Comparison of ENCODE assay signal across 11 cellular contexts in the genomic region with DNA sequence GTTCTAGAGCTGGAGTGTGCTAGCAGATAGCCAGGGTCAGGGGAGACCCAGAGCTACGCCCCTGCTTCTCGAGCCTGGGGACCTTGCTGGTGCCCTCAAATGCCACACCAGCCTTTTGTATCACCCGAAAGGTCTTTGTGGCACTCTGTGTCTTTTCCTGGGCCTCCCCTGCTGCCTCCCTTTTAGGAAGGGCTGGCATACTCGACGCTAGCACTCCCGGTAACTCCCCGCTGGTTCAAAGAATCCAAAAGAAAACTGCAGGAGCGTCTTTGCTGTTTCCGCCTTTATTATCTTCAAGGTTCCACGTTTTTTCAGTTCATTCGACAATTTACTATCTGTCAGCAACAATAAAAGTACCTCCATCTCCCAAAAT. TPM values are rescaled to one million over a fixed set of nuclear protein-coding genes. Genes with fewer than 3 reads are reported as not detected.
DNase-seq lines count a peak whose midpoint lies in the region; ATAC-seq, FAIRE-seq and TF ChIP-seq lines count a peak whose summit lies in the region.
"Had no signal": no experiment of that assay in that cellular context is flagged by ENCODE, and none has a peak within 500 bp of the region (broad histone marks: within the 10 kb centered on the region; RNA-seq: fewer than 3 reads in every experiment).

No MANE protein-coding gene starts in this region.

- H3K9me3 ChIP-seq in A549, result no peaks in the 10 kb centered on the region
- no peaks in the 10 kb centered on the region for H3K9me3 ChIP-seq in pancreas

- TF ChIP-seq CTCF in A549 (IDR thresholded peaks at IDR 0.05) (no peak), WTC11 (IDR thresholded peaks at IDR 0.05) (no peak), fibroblast of the aortic adventitia (IDR thresholded peaks at IDR 0.05; ENCODE audit: insufficient read depth, low read length) (no peak), pancreas (IDR thresholded peaks at IDR 0.05) (no peak)

- DNase-seq in A549 (ENCODE audit: low read depth in 1 of 2, low spot score in 1 of 2) (no peak), WTC11 (ENCODE audit: low spot score) (no peak), fibroblast of the aortic adventitia (ENCODE audit: low read depth) (peak; percentile 21), pancreas (no peak), HTR-8/SVneo (ENCODE audit: insufficient read length, low spot score) (no peak), DMS53 (lab: John Stamatoyannopoulos, UW) (no peak), NCI-H446 treated with DMSO at 0.1 percent for 48 hours (lab: John Stamatoyannopoulos, UW) (no peak)
- DNase-seq: GF-D8 had no signal

- POLR2A ChIA-PET in A549 (lab: Yijun Ruan, JAX) (interaction anchor here (0.9 to 1.1 kb wide), 3 partner anchors 24 to 39 kb away, joined by 3 to 4 read pairs (median 3); partner anchors contain the start of gene CTBP2), WTC11 (lab: Charles Lee) (interaction anchor here (0.9 kb wide), 1 partner anchor 12 kb away, joined by 9 read pairs; no protein-coding TSS in a partner anchor)

- no peaks in the 10 kb centered on the region for H3K36me3 ChIP-seq in pancreas

- H3K27ac Mint-ChIP-seq in WTC11, result peak overlapping the region; percentile 44; the same call in 1 of the 2 replicates

- H3K27me3 ChIP-seq in pancreas, result no peaks in the 10 kb centered on the region

- 41% methylated on average over 11 of the region's 11 CpGs for WGBS in A549 (ENCODE audit: missing lambda C conversion rate)
- 39 to 41% methylated on average over 11 of the region's 11 CpGs for WGBS in pancreas, 2 donors

- CTCF ChIA-PET in A549 (lab: Yijun Ruan, JAX) (interaction anchor here (0.7 to 1.8 kb wide), 7 partner anchors 13 to 85 kb away, joined by 3 to 7 read pairs (median 4); no protein-coding TSS in a partner anchor), WTC11 (lab: Charles Lee) (interaction anchor here (1.6 kb wide), 1 partner anchor 76 kb away, joined by 3 read pairs; no protein-coding TSS in a partner anchor)

- FAIRE-seq in A549 (lab: Jason Lieb, UNC), result no peak
- no peak for FAIRE-seq in pancreas (lab: Jason Lieb, UNC)
- no peak for FAIRE-seq in HTR-8/SVneo (lab: Jason Lieb, UNC)

- no peak overlapping the region for H3K4me3 Mint-ChIP-seq in WTC11

- H3K27me3 Mint-ChIP-seq in WTC11 (ENCODE audit: low read depth), result no peaks in the 10 kb centered on the region

- no peak for TF ChIP-seq EP300 in A549 (IDR thresholded peaks at IDR 0.05)

- no peak for TF ChIP-seq RAD21 in A549 (conservative IDR thresholded peaks at IDR 0.05 in 1 of 2, IDR thresholded peaks at IDR 0.05 in 1 of 2)

- H3K4me3 ChIP-seq in A549 (no peak overlapping the region), fibroblast of the aortic adventitia (ENCODE audit: low read depth, low read length) (peak overlapping the region; percentile 47), pancreas (no peak overlapping the region)
- H3K4me3 ChIP-seq: SK-N-MC had no signal

- ATAC-seq in A549 (no peak; a peak in 1 of 6 replicates), WTC11 (no peak), pancreas (peak in 1 of 4 donors; percentile 12), GM19328 (IDR thresholded peaks at IDR 0.05; ENCODE audit: unreplicated experiment) (no peak)
- ATAC-seq: activated CD4-positive, CD25-positive, alpha-beta regulatory T cell treated with anti-CD3 and anti-CD28 coated beads, Interleukin-2, amount 50 U/mL, for 24 hours had no signal

- peaks cover 44% of the 10 kb centered on the region for H3K36me3 Mint-ChIP-seq in WTC11

- H3K27ac ChIP-seq in A549, result peak overlapping the region; percentile 70 to 81
- peak overlapping the region; percentile 88 to 93 (median 89) for H3K27ac ChIP-seq in pancreas
- H3K27ac ChIP-seq: SK-N-MC had no signal

- H3K4me1 ChIP-seq in A549 (peaks cover 76% of the 10 kb centered on the region), pancreas (peaks cover 52 to 58% (median 53%) of the 10 kb centered on the region in 3 donors)

- peaks cover 95% of the 10 kb centered on the region for H3K4me1 Mint-ChIP-seq in WTC11

- intact Hi-C loops in pancreas (cut with DNase I), result no loop called here

- H3K9me3 Mint-ChIP-seq in WTC11, result no peaks in the 10 kb centered on the region

- no peak for TF ChIP-seq POLR2A in A549 (IDR thresholded peaks at IDR 0.05; ENCODE audit: low read length)

- peak overlapping the region; percentile 70 for H3K4me2 ChIP-seq in A549

TF ChIP-seq in A549, 52 proteins besides CTCF, POLR2A, EP300 and RAD21 (continues in another document):
- TF ChIP-seq HOXB13 (CRISPR knock-in tag; IDR thresholded peaks at IDR 0.05; ENCODE audit: low read depth), result 0 out of 2 replicates have a peak, but pooled peaks have one; percentile 13
- TF ChIP-seq E2F6 (IDR thresholded peaks at IDR 0.05; ENCODE audit: borderline replicate concordance, low read depth), result no peak
- TF ChIP-seq GATA3 (IDR thresholded peaks at IDR 0.05; ENCODE audit: borderline replicate concordance), result no peak
- TF ChIP-seq NFE2L2 (conservative IDR thresholded peaks at IDR 0.05; ENCODE audit: low read length), result no peak
- TF ChIP-seq HOXB5 (CRISPR knock-in tag; IDR thresholded peaks at IDR 0.05), result peak; percentile 52; the same call in 1 of the 2 replicates
- TF ChIP-seq CBX2 (IDR thresholded peaks at IDR 0.05; ENCODE audit: borderline replicate concordance, low read depth), result no peak
- TF ChIP-seq PHF8 (IDR thresholded peaks at IDR 0.05; ENCODE audit: borderline replicate concordance, low read depth), result no peak
- no peak for TF ChIP-seq CBX8 (IDR thresholded peaks at IDR 0.05)
- no peak for TF ChIP-seq ATOH8 (CRISPR knock-in tag; IDR thresholded peaks at IDR 0.05; ENCODE audit: low read depth)

TF ChIP-seq in WTC11, 78 proteins besides CTCF, POLR2A, EP300 and RAD21:
- TF ChIP-seq, protein P1, sequence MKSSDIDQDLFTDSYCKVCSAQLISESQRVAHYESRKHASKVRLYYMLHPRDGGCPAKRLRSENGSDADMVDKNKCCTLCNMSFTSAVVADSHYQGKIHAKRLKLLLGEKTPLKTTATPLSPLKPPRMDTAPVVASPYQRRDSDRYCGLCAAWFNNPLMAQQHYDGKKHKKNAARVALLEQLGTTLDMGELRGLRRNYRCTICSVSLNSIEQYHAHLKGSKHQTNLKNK (CRISPR knock-in tag; IDR thresholded peaks at IDR 0.05), result no peak
- TF ChIP-seq ETV6 (CRISPR knock-in tag; IDR thresholded peaks at IDR 0.05) (no peak), ZBTB21 (CRISPR knock-in tag; IDR thresholded peaks at IDR 0.05; ENCODE audit: borderline replicate concordance) (no peak), ZNF396 (CRISPR knock-in tag; IDR thresholded peaks at IDR 0.05; ENCODE audit: borderline replicate concordance) (no peak), MXD4 (CRISPR knock-in tag; IDR thresholded peaks at IDR 0.05; ENCODE audit: borderline replicate concordance) (no peak)

RNA-seq across cellular contexts. Expression of gene CTBP2, which starts 36.3 kb away (rescaled TPM):
- polyA plus RNA-seq in A549 (2011; rRNA removed), result 77.2 and 78.9 TPM in 2 replicates
- 117 and 122 TPM in 2 replicates for polyA plus RNA-seq in A549 (2012; cell fraction: cytosol; rRNA removed)
- polyA plus RNA-seq in A549 (2012; cell fraction: nucleus; rRNA removed), result 161 and 190 TPM in 2 replicates
- 74.9 to 82.4 TPM (median 77.0 TPM) in 3 replicates for polyA plus RNA-seq in A549 (2017; fragmentation: RNase III; extraction: RNeasy Plus Mini Kit Qiagen cat#74134 plus additional on column Dnase treatment)
- 146 and 154 TPM in 2 replicates for polyA minus RNA-seq in A549 (2011; rRNA and poly(A)+ RNA removed)
- total RNA-seq in WTC11 (2021), result 175 to 191 TPM (median 181 TPM) in 3 replicates
- total RNA-seq in fibroblast of the aortic adventitia (ENCODE audit: low replicate concordance), result 37.9 and 45.4 TPM in 2 replicates
- 10 to 100 TPM; 29.0 to 60.8 (median 32.4) TPM for total RNA-seq in pancreas
- polyA plus RNA-seq in pancreas, result 10 to 100 TPM; 21.4 to 22.2 TPM
